Comparison of ENCODE assay signal across 23 cellular contexts in the genomic region with DNA sequence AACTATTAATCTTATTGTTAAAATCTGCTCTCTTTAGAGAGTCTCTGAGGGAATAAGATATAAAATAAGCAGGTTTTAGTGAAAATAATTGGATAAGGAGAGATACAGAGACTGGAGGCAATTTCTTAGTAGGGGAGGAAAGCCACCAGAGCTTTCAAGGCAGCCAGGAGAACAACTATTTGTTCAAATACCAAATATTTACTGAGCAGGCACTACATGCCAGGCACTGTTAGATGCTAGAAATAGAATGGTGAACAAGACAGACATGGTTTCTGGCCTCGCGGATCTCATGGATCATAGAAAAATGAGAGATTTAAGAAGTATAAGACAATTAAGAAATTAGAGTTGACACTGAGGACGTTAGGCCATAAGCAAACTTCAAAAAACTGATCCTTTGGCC.
"Had no signal": no experiment of that assay in that cellular context is flagged by ENCODE, and none has a peak within 500 bp of the region (broad histone marks: within the 10 kb centered on the region; RNA-seq: fewer than 3 reads in every experiment).

No MANE protein-coding gene starts in this region.

- H3K27ac ChIP-seq: colonic mucosa, dorsolateral prefrontal cortex, esophagus muscularis mucosa, foreskin keratinocyte, gastrocnemius medialis, heart right ventricle, lower lobe of right lung had no signal

- ATAC-seq: foreskin keratinocyte, gastrocnemius medialis, heart right ventricle, left colon, left lobe of liver, left ventricle myocardium superior, lower lobe of right lung, mucosa of descending colon had no signal

- DNase-seq: colonic mucosa; cortex of kidney; dorsolateral prefrontal cortex; effector CD4-positive, alpha-beta T cell; effector memory CD4-positive, alpha-beta T cell; foreskin keratinocyte; gastrocnemius medialis; glutamatergic neuron; head of caudate nucleus; heart right ventricle; hippocampal formation; kidney glomerular epithelial cell; left colon; left ventricle myocardium superior; lower lobe of right lung; mesenchymal stem cell; mucosa of descending colon; naive B cell had no signal

- H3K4me1 ChIP-seq: colonic mucosa, esophagus muscularis mucosa, foreskin keratinocyte, gastrocnemius medialis, heart right ventricle, lower lobe of right lung had no signal

- H3K9me3 ChIP-seq: colonic mucosa, esophagus muscularis mucosa, gastrocnemius medialis, heart right ventricle, lower lobe of right lung, mucosa of descending colon had no signal

- H3K4me3 ChIP-seq: colonic mucosa, dorsolateral prefrontal cortex, esophagus muscularis mucosa, gastrocnemius medialis, heart right ventricle, lower lobe of right lung, mucosa of descending colon had no signal

- H3K27me3 ChIP-seq: colonic mucosa, esophagus muscularis mucosa, foreskin keratinocyte, gastrocnemius medialis had no signal

- H3K36me3 ChIP-seq: colonic mucosa, esophagus muscularis mucosa, gastrocnemius medialis, heart right ventricle, lower lobe of right lung had no signal

- FAIRE-seq: endothelial cell of umbilical vein, islet of Langerhans, keratinocyte had no signal
